Comparison of ENCODE assay signal across 9 cellular contexts in the genomic region with DNA sequence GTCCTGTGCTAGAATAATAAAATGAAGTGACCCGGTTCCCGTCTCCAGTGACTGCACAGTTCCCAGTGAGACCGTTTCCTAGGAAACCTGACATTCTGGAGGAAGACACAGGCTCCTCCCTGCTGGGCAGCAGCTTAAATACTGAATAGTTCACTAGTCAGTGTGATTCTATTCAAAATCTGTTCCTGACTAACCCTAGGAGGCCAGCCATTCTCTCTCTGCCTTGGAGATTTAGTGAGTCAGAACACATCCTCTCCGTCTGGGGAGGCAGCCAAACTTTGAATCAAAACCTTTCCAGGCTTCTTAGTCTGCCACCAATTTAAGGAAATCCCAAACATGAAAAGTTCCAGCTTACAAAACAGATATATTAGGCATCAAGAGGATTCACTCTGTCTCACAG. TPM values are rescaled to one million over a fixed set of nuclear protein-coding genes. Genes with fewer than 3 reads are reported as not detected.
DNase-seq lines count a peak whose midpoint lies in the region; ATAC-seq and TF ChIP-seq lines count a peak whose summit lies in the region.
"Had no signal": no experiment of that assay in that cellular context is flagged by ENCODE, and none has a peak within 500 bp of the region (broad histone marks: within the 10 kb centered on the region; RNA-seq: fewer than 3 reads in every experiment).

No MANE protein-coding gene starts in this region.

- H3K9me3 ChIP-seq in endodermal cell (ENCODE audit: control insufficient read depth, low read length) (no peaks in the 10 kb centered on the region), mesodermal cell (ENCODE audit: control insufficient read depth, low read length) (no peaks in the 10 kb centered on the region)
- no peaks in the 10 kb centered on the region for H3K9me3 ChIP-seq in CD8-positive, alpha-beta memory T cell (ENCODE audit: low read length)

- H3K27ac Mint-ChIP-seq in endodermal cell = peak overlapping the region; percentile 97
- H3K27ac Mint-ChIP-seq in CD8-positive, alpha-beta memory T cell = peak overlapping the region in 1 of 8 donors; percentile 14
- no peak overlapping the region for H3K27ac Mint-ChIP-seq in Calu3 (ENCODE audit: unreplicated experiment)

- H3K4me1 Mint-ChIP-seq in endodermal cell = peaks cover 19% of the 10 kb centered on the region
- peaks cover 0 to 2% (median 0%) of the 10 kb centered on the region in 3 donors for H3K4me1 Mint-ChIP-seq in CD8-positive, alpha-beta memory T cell
- H3K4me1 Mint-ChIP-seq in Calu3 (ENCODE audit: low read depth, unreplicated experiment) = no peaks in the 10 kb centered on the region
- H3K4me1 Mint-ChIP-seq: central memory CD8-positive, alpha-beta T cell had no signal

- peaks cover 12% of the 10 kb centered on the region for H3K4me1 ChIP-seq in endodermal cell (ENCODE audit: control insufficient read depth, insufficient read depth, low read length)
- H3K4me1 ChIP-seq in mesodermal cell (ENCODE audit: control insufficient read depth, insufficient read depth, low read length, poor library complexity, severe bottlenecking) = peaks cover 10% of the 10 kb centered on the region
- no peaks in the 10 kb centered on the region for H3K4me1 ChIP-seq in CD8-positive, alpha-beta memory T cell (ENCODE audit: insufficient read depth, low read length)

- 2 to 5% methylated on average over 4 of the region's 4 CpGs for WGBS in endodermal cell (ENCODE audit: insufficient coverage in 1 of 2, insufficient read length in 1 of 2), 2 experiments
- 5 to 17% methylated on average over 4 of the region's 4 CpGs for WGBS in mesodermal cell (ENCODE audit: insufficient coverage in 2 of 2), 2 experiments

- H3K36me3 ChIP-seq in endodermal cell (ENCODE audit: control insufficient read depth, insufficient read depth, low read length) (no peaks in the 10 kb centered on the region), mesodermal cell (ENCODE audit: control insufficient read depth, insufficient read depth, low read length) (peaks cover 11% of the 10 kb centered on the region)
- H3K36me3 ChIP-seq in CD8-positive, alpha-beta memory T cell (ENCODE audit: insufficient read depth, low read length) = peaks cover 11% of the 10 kb centered on the region

- H3K4me3 Mint-ChIP-seq in endodermal cell (peak overlapping the region; percentile 38), Calu3 (ENCODE audit: low read depth, unreplicated experiment) (no peak overlapping the region)
- no peak overlapping the region for H3K4me3 Mint-ChIP-seq in CD8-positive, alpha-beta memory T cell
- H3K4me3 Mint-ChIP-seq: central memory CD8-positive, alpha-beta T cell had no signal

- H3K9me3 Mint-ChIP-seq in endodermal cell = no peaks in the 10 kb centered on the region
- H3K9me3 Mint-ChIP-seq in CD8-positive, alpha-beta memory T cell = no peaks in the 10 kb centered on the region
- no peaks in the 10 kb centered on the region for H3K9me3 Mint-ChIP-seq in Calu3 (ENCODE audit: low read depth, unreplicated experiment)
- H3K9me3 Mint-ChIP-seq: central memory CD8-positive, alpha-beta T cell had no signal

- intact Hi-C loops in Calu3 (cut with micrococcal nuclease; ENCODE audit: unreplicated experiment) = no loop called here

- no peaks in the 10 kb centered on the region for H3K27me3 ChIP-seq in endodermal cell (ENCODE audit: control insufficient read depth, insufficient read depth, low read length, poor library complexity, severe bottlenecking)
- H3K27me3 ChIP-seq in CD8-positive, alpha-beta memory T cell (ENCODE audit: insufficient read depth, low read length, poor library complexity, severe bottlenecking) = no peaks in the 10 kb centered on the region

- no TSS peak for BruUV-seq in Calu3 (replicated peaks; lab: Mats Ljungman, UMichigan)

- H3K36me3 Mint-ChIP-seq in endodermal cell (ENCODE audit: low read depth) (no peaks in the 10 kb centered on the region), Calu3 (ENCODE audit: insufficient read depth, unreplicated experiment) (peaks cover 8% of the 10 kb centered on the region)
- H3K36me3 Mint-ChIP-seq in CD8-positive, alpha-beta memory T cell = peaks cover 7 to 60% (median 21%) of the 10 kb centered on the region in 3 donors

- DNase-seq in AG09319 (ENCODE audit: extremely low read depth, low read depth) (peak; percentile 90), NCI-H2227 treated with DMSO at 0.1 percent for 48 hours (lab: John Stamatoyannopoulos, UW) (peak; percentile 51), endodermal cell (peak; percentile 92), Calu3 (no peak)
- DNase-seq in CD8-positive, alpha-beta memory T cell = no peak
- no peak for DNase-seq in activated CD8-positive, alpha-beta memory T cell treated with anti-CD3 and anti-CD28 coated beads, Interleukin-2, amount 50 U/mL, for 48 hours

- H3K27ac ChIP-seq in endodermal cell (ENCODE audit: low read depth, low read length) = peak overlapping the region; percentile 99
- peak overlapping the region; percentile 84 for H3K27ac ChIP-seq in mesodermal cell (ENCODE audit: low read depth, low read length, severe bottlenecking)
- H3K27ac ChIP-seq in CD8-positive, alpha-beta memory T cell (ENCODE audit: low read depth, low read length) = no peak overlapping the region

- ATAC-seq in HG02588 (IDR thresholded peaks at IDR 0.05; ENCODE audit: unreplicated experiment) = no peak

- POLR2A ChIA-PET in CD8-positive, alpha-beta memory T cell (lab: Charles Lee) = no interaction called here

- CTCF ChIA-PET in CD8-positive, alpha-beta memory T cell (lab: Charles Lee) = interaction anchor here (1.2 kb wide), 1 partner anchor 11 kb away, joined by 3 read pairs; a partner anchor contains a TSS
- CTCF ChIA-PET in Calu3 (lab: Charles Lee) = no interaction called here

- H3K4me3 ChIP-seq in endodermal cell (ENCODE audit: low read length) (peak overlapping the region; percentile 54), mesodermal cell (ENCODE audit: extremely low read depth, insufficient read depth, low read length, poor library complexity, severe bottlenecking) (no peak overlapping the region)
- no peak overlapping the region for H3K4me3 ChIP-seq in CD8-positive, alpha-beta memory T cell (ENCODE audit: low read length)

- H3K9ac ChIP-seq in endodermal cell (ENCODE audit: extremely low read depth, low read length, poor library complexity, severe bottlenecking) = peak overlapping the region; percentile 50

- TF ChIP-seq CTCF in AG09319 (IDR thresholded peaks at IDR 0.05; ENCODE audit: low read depth, low read length) (no peak), endodermal cell (conservative IDR thresholded peaks at IDR 0.05) (no peak), Calu3 (IDR thresholded peaks at IDR 0.05; ENCODE audit: unreplicated experiment) (no peak)

- H3K27me3 Mint-ChIP-seq in endodermal cell (ENCODE audit: insufficient read depth) (no peaks in the 10 kb centered on the region), Calu3 (ENCODE audit: unreplicated experiment) (no peaks in the 10 kb centered on the region)
- H3K27me3 Mint-ChIP-seq in CD8-positive, alpha-beta memory T cell = no peaks in the 10 kb centered on the region
- H3K27me3 Mint-ChIP-seq: central memory CD8-positive, alpha-beta T cell had no signal

RNA-seq across cellular contexts. Expression of a gene that starts 11.2 kb away (rescaled TPM):
- total RNA-seq in endodermal cell (1 to 10 TPM; 4.3 to 4.6 TPM), Calu3 (2022) (14.0 and 19.5 TPM in 2 replicates)
- 7.1 TPM for polyA plus RNA-seq in endodermal cell (2013, experiment 1 of 2)
- 3.7 TPM for polyA plus RNA-seq in endodermal cell (2013, experiment 2 of 2)
- 4.3 TPM for polyA plus RNA-seq in mesodermal cell (2013, experiment 1 of 2)
- polyA plus RNA-seq in mesodermal cell (2013, experiment 2 of 2) = 3.9 TPM
- total RNA-seq in CD8-positive, alpha-beta memory T cell = 10 to 100 TPM; 27.7 to 29.7 TPM
- 0.43 TPM for polyA plus RNA-seq in CD8-positive, alpha-beta memory T cell

RNA-seq across cellular contexts. Expression of a gene that starts 11.3 kb away (rescaled TPM):
- total RNA-seq in endodermal cell (1,000 to 10,000 TPM; 1,114 to 1,791 TPM), Calu3 (2022) (571 and 585 TPM in 2 replicates)
- polyA plus RNA-seq in endodermal cell (2013, experiment 1 of 2) = 2,532 TPM
- polyA plus RNA-seq in endodermal cell (2013, experiment 2 of 2) = 2,350 TPM
- 2,844 TPM for polyA plus RNA-seq in mesodermal cell (2013, experiment 1 of 2)
- polyA plus RNA-seq in mesodermal cell (2013, experiment 2 of 2) = 2,596 TPM
- 1,000 to 10,000 TPM; 1,148 to 1,170 TPM for total RNA-seq in CD8-positive, alpha-beta memory T cell
- polyA plus RNA-seq in CD8-positive, alpha-beta memory T cell = 3,471 TPM

Comparison
In these comparisons a context has a peak if more than half of its experiments do, and no peak if none do; other contexts are left out.
1. DNase-seq: peak in AG09319 (single experiment), NCI-H2227 treated with DMSO at 0.1 percent for 48 hours (single experiment) and endodermal cell (single experiment); none in CD8-positive, alpha-beta memory T cell (0 of 5), Calu3 (single experiment) and activated CD8-positive, alpha-beta memory T cell treated with anti-CD3 and anti-CD28 coated beads, Interleukin-2, amount 50 U/mL, for 48 hours (single experiment).